9 cellular contexts compared by ENCODE assay signal in genomic region chr16:1271750-1272413, GRCh38. TPM values are rescaled to one million over a fixed set of nuclear protein-coding genes. Genes with fewer than 3 reads are reported as not detected.
DNase-seq lines count a peak whose midpoint lies in the region; ATAC-seq, FAIRE-seq and TF ChIP-seq lines count a peak whose summit lies in the region.
"Not testable (repeated sequence)": the region's sequence is repeated elsewhere in the genome, so short reads cannot be mapped to it uniquely, and the experiment has no call there.
"Had no signal": no experiment of that assay in that cellular context is flagged by ENCODE, and none has a peak within 500 bp of the region (broad histone marks: within the 10 kb centered on the region; RNA-seq: fewer than 3 reads in every experiment).

No MANE protein-coding gene starts in this region.

- H3K9ac ChIP-seq in DND-41 (ENCODE audit: low read depth, low read length), result not testable (repeated sequence)

- not testable (repeated sequence) for ATAC-seq in DND-41 (ENCODE audit: insufficient read depth, low read depth)
- peak; percentile 18 for ATAC-seq in Right ventricle myocardium superior (ENCODE audit: poor library complexity)

- not testable (repeated sequence) for H3K79me2 ChIP-seq in DND-41 (ENCODE audit: insufficient read depth, low read length)

- H3K4me1 ChIP-seq in DND-41 (ENCODE audit: insufficient read depth, low read length); small intestine (ENCODE audit: control insufficient read depth in 2 of 2, insufficient read depth in 1 of 2, low read depth in 1 of 2, low read length in 1 of 2): not testable (repeated sequence)

- intact Hi-C loops in Right ventricle myocardium superior (cut with DNase I), result not testable (repeated sequence)

- not testable (repeated sequence) for H3K27me3 ChIP-seq in DND-41 (ENCODE audit: insufficient read depth, low read length, poor library complexity); small intestine (ENCODE audit: control insufficient read depth in 2 of 2, insufficient read depth in 2 of 2, low read length in 2 of 2)

- H3K4me2 ChIP-seq in DND-41 (ENCODE audit: insufficient read depth, low read length), result not testable (repeated sequence)

- H3K9me3 ChIP-seq in DND-41 (ENCODE audit: insufficient read depth, low read length, severe bottlenecking); small intestine (ENCODE audit: control insufficient read depth, low read depth): not testable (repeated sequence)

- DNase-seq in DND-41 (peak; percentile 30), NCI-H1436 treated with DMSO at 0.1 percent for 48 hours (lab: John Stamatoyannopoulos, UW) (peak; percentile 61), NCI-H524 (lab: John Stamatoyannopoulos, UW) (peak; percentile 35 to 76), small intestine (peak; percentile 63)
- peak; percentile 9 for DNase-seq in activated T-helper 9 cell treated with anti-CD3 and anti-CD28 coated beads, Interleukin-2, amount 50 U/mL, for 16 hours (ENCODE audit: low read depth)
- DNase-seq in Right ventricle myocardium superior, result not testable (repeated sequence)

- not testable (repeated sequence) for TF ChIP-seq CTCF in DND-41 (IDR thresholded peaks at IDR 0.05; ENCODE audit: borderline replicate concordance, extremely low read depth, low read length, poor library complexity, severe bottlenecking)

- not testable (repeated sequence) for FAIRE-seq in small intestine (lab: Jason Lieb, UNC)

- not testable (repeated sequence) for H3K4me3 ChIP-seq in DND-41 (ENCODE audit: low read depth in 1 of 2, low read length in 2 of 2); small intestine (ENCODE audit: low read depth in 1 of 2, low read length in 2 of 2)

- not testable (repeated sequence) for H3K27ac ChIP-seq in DND-41 (ENCODE audit: low read length); small intestine (ENCODE audit: low read depth in 1 of 2, low read length in 1 of 2)

- H3K36me3 ChIP-seq in DND-41 (ENCODE audit: insufficient read depth, low read length); small intestine (ENCODE audit: control insufficient read depth in 2 of 2, insufficient read depth in 2 of 2, low read length in 2 of 2): not testable (repeated sequence)

- not testable (repeated sequence) for H2AFZ ChIP-seq in DND-41 (ENCODE audit: low read depth, low read length)

- H4K20me1 ChIP-seq in DND-41 (ENCODE audit: insufficient read depth, low read length), result not testable (repeated sequence)

- 4 to 12% (median 4%) methylated on average over 14 to 15 of the region's 15 CpGs for WGBS in small intestine, 3 donors

RNA-seq across cellular contexts. Expression of gene TPSD1, which starts 16.0 kb away (rescaled TPM):
- total RNA-seq in Right ventricle myocardium superior, result 0.51 TPM
- 1 to 10 TPM in 1 of 3 donors, under 1 TPM in 1, not detected in 1; 0.81 to 1.3 TPM for polyA plus RNA-seq in small intestine
- total RNA-seq: activated T-helper 2 cell treated with anti-CD3 and anti-CD28 coated beads, Interferon-gamma antibody, Interleukin-2, Interleukin-4, amounts not matched to agents 10 μg/mL and 5 μg/mL and 100 μg/mL, durations not matched to agents 14 hours and 24 hours and 36 hours; cardiac septum; progenitor cell of endocrine pancreas had no signal

RNA-seq across cellular contexts. Expression of gene TPSAB1, which starts 31.4 kb away (rescaled TPM):
- 7.1 TPM for total RNA-seq in Right ventricle myocardium superior
- polyA plus RNA-seq in small intestine, result 10 to 100 TPM in 2 of 3 donors, 1 to 10 TPM in 1; 1.8 to 50.5 (median 28.9) TPM
- total RNA-seq: activated T-helper 2 cell treated with anti-CD3 and anti-CD28 coated beads, Interferon-gamma antibody, Interleukin-2, Interleukin-4, amounts not matched to agents 10 μg/mL and 5 μg/mL and 100 μg/mL, durations not matched to agents 14 hours and 24 hours and 36 hours; progenitor cell of endocrine pancreas had no signal

RNA-seq across cellular contexts. Expression of gene UBE2I, which starts 37.6 kb away (rescaled TPM):
- 77.2 TPM for total RNA-seq in Right ventricle myocardium superior
- polyA plus RNA-seq in small intestine, result 10 to 100 TPM; 38.7 to 85.5 (median 44.0) TPM

RNA-seq across cellular contexts. Expression of gene TPSB2, which starts 41.9 kb away (rescaled TPM):
- 10.1 TPM for total RNA-seq in Right ventricle myocardium superior
- polyA plus RNA-seq in small intestine, result 10 to 100 TPM in 2 of 3 donors, 1 to 10 TPM in 1; 1.3 to 58.7 (median 39.7) TPM
- total RNA-seq: activated T-helper 2 cell treated with anti-CD3 and anti-CD28 coated beads, Interferon-gamma antibody, Interleukin-2, Interleukin-4, amounts not matched to agents 10 μg/mL and 5 μg/mL and 100 μg/mL, durations not matched to agents 14 hours and 24 hours and 36 hours; progenitor cell of endocrine pancreas had no signal

RNA-seq across cellular contexts. Expression of gene TPSG1, which starts 46.8 kb away (rescaled TPM):
- total RNA-seq in Right ventricle myocardium superior, result 0.19 TPM
- polyA plus RNA-seq in small intestine, result 10 to 100 TPM in 1 of 3 donors, 1 to 10 TPM in 2; 3.3 to 18.8 (median 9.2) TPM
- total RNA-seq: activated T-helper 2 cell treated with anti-CD3 and anti-CD28 coated beads, Interferon-gamma antibody, Interleukin-2, Interleukin-4, amounts not matched to agents 10 μg/mL and 5 μg/mL and 100 μg/mL, durations not matched to agents 14 hours and 24 hours and 36 hours; cardiac septum; progenitor cell of endocrine pancreas had no signal
